In genomic region chr10:110285501-110285900, GRCh38 we compare ENCODE assay signal across 21 cellular contexts. TPM values are rescaled to one million over a fixed set of nuclear protein-coding genes. Genes with fewer than 3 reads are reported as not detected.
A peak's percentile ranks its signal among the peaks of the same experiment; 100 is the strongest.
DNase-seq lines count a peak whose midpoint lies in the region; ATAC-seq, FAIRE-seq and TF ChIP-seq lines count a peak whose summit lies in the region.
"Had no signal": no experiment of that assay in that cellular context is flagged by ENCODE, and none has a peak within 500 bp of the region (broad histone marks: within the 10 kb centered on the region; RNA-seq: fewer than 3 reads in every experiment).

No MANE protein-coding gene starts in this region.

- no peak overlapping the region for H4K5ac ChIP-seq in H1 (ENCODE audit: insufficient read length, low read depth, low read length)

- H3K18ac ChIP-seq in H1 (ENCODE audit: extremely low read depth, low read length), result no peak overlapping the region

- no peaks in the 10 kb centered on the region for H3K23me2 ChIP-seq in H1 (ENCODE audit: low read depth, low read length)

- no peaks in the 10 kb centered on the region for H3K79me1 ChIP-seq in H1 (ENCODE audit: low read depth, low read length)

- no peaks in the 10 kb centered on the region for H3K79me2 ChIP-seq in H1 (ENCODE audit: control insufficient read depth in 1 of 2, insufficient read depth in 2 of 2, low read length in 2 of 2)

- no peak overlapping the region for H2AK5ac ChIP-seq in H1 (ENCODE audit: low read depth, low read length)

- H3K27ac ChIP-seq in H1 (ENCODE audit: low read depth, low read length), result no peak overlapping the region
- H3K27ac ChIP-seq: GM23248 had no signal

- TF ChIP-seq EP300 in H1 (IDR thresholded peaks at IDR 0.05; ENCODE audit: borderline replicate concordance in 1 of 2, low read depth in 2 of 2, low read length in 2 of 2), result no peak

- TF ChIP-seq CTCF in H1 (IDR thresholded peaks at IDR 0.05; ENCODE audit: control extremely low read depth in 1 of 3, insufficient read depth in 1 of 3, low read depth in 1 of 3, low read length in 3 of 3), result no peak

- CTCF ChIA-PET in H1 (lab: Charles Lee; ENCODE audit: partially characterized antibody), result interaction anchor here (0.7 to 4.7 kb wide), 7 partner anchors 8 to 388 kb away, joined by 3 to 24 read pairs (median 4); partner anchors contain the start of gene MXI1

- POLR2A ChIA-PET in H1 (lab: Charles Lee; ENCODE audit: partially characterized antibody), result interaction anchor here (0.6 to 5.1 kb wide), 6 partner anchors 12 to 140 kb away, joined by 3 to 31 read pairs (median 4); no protein-coding TSS in a partner anchor

- H2BK12ac ChIP-seq in H1 (ENCODE audit: low read depth, low read length), result no peak overlapping the region

- H3K36me3 ChIP-seq in H1 (ENCODE audit: control insufficient read depth in 2 of 4, insufficient read depth in 4 of 4, low read length in 3 of 4), result peaks cover 0 to 28% (median 9%) of the 10 kb centered on the region in 4 experiments; a peak in 3 of 8 replicates

- no peak for TF ChIP-seq RAD21 in H1 (IDR thresholded peaks at IDR 0.05 in 1 of 2, conservative IDR thresholded peaks at IDR 0.05 in 1 of 2; ENCODE audit: low read depth in 2 of 2, low read length in 2 of 2)

- H3K4me2 ChIP-seq in H1 (ENCODE audit: insufficient read depth in 1 of 2, low read depth in 2 of 2, low read length in 2 of 2), result no peak overlapping the region

- H3K56ac ChIP-seq in H1 (replicated peaks; ENCODE audit: insufficient read length, low read depth, low read length), result no peak overlapping the region

- H3K4ac ChIP-seq in H1 (replicated peaks; ENCODE audit: insufficient read length, low read depth, low read length), result no peak overlapping the region

- no peaks in the 10 kb centered on the region for H3K9me3 ChIP-seq in H1 (ENCODE audit: insufficient read depth in 2 of 2, low read depth in 1 of 2, low read length in 1 of 2)
- H3K9me3 ChIP-seq: BE2C, Caco-2 had no signal

- FAIRE-seq in H1 (lab: Jason Lieb, UNC), result no peak
- FAIRE-seq: GM12891, K562 had no signal

- H2BK20ac ChIP-seq in H1 (ENCODE audit: low read length), result no peak overlapping the region

- peaks cover 0 to 3% of the 10 kb centered on the region in 2 experiments for H4K20me1 ChIP-seq in H1 (replicated peaks in 1 of 2; ENCODE audit: control insufficient read depth in 1 of 2, insufficient read depth in 2 of 2, low read length in 2 of 2)

- DNase-seq in NCI-H524 (lab: John Stamatoyannopoulos, UW) (peak; percentile 28 to 42), NCI-H524 treated with DMSO at 0.1 percent for 48 hours (lab: John Stamatoyannopoulos, UW) (no peak), NCI-H345 (lab: John Stamatoyannopoulos, UW) (peak; percentile 4), H1 (ENCODE audit: low read depth in 1 of 2, low spot score in 2 of 2) (no peak), retina (no peak)
- DNase-seq: BE2C; Caco-2; CD4-positive, CD25-positive, alpha-beta regulatory T cell; DMS153; EL; GM23248; NCI-H1105 treated with DMSO at 0.1 percent for 48 hours; NCI-H187; NCI-H2227 treated with DMSO at 0.1 percent for 48 hours; OCI-M1; SHP77 had no signal

- H3K27me3 ChIP-seq in H1 (replicated peaks in 1 of 4; ENCODE audit: control insufficient read depth in 3 of 4, extremely low read depth in 1 of 4, insufficient read depth in 3 of 4, low read length in 3 of 4), result no peaks in the 10 kb centered on the region
- H3K27me3 ChIP-seq: BE2C had no signal

- no peak overlapping the region for H4K91ac ChIP-seq in H1 (replicated peaks; ENCODE audit: insufficient read length, low read length)

- no peak overlapping the region for H2BK5ac ChIP-seq in H1 (ENCODE audit: low read depth, low read length)

- no peak overlapping the region for H2BK120ac ChIP-seq in H1 (replicated peaks; ENCODE audit: low read depth, low read length)

- no peak overlapping the region for H2BK15ac ChIP-seq in H1 (ENCODE audit: low read length)

- H4K8ac ChIP-seq in H1 (ENCODE audit: extremely low read depth, insufficient read depth, low read length), result no peak overlapping the region

- TF ChIP-seq POLR2A in H1 (IDR thresholded peaks at IDR 0.05; ENCODE audit: control extremely low read depth in 1 of 2, low read depth in 2 of 2, low read length in 2 of 2), result no peak

- no peak overlapping the region for H3K23ac ChIP-seq in H1 (ENCODE audit: insufficient read length)

- no peak overlapping the region for H2AFZ ChIP-seq in H1 (ENCODE audit: low read length)
- H2AFZ ChIP-seq: GM23248 had no signal

- 92% methylated on average over 2 of the region's 2 CpGs; no CpG with 5 or more reads in 1 of the 2 experiments for WGBS in H1 (ENCODE audit: extremely low coverage in 1 of 2, insufficient coverage in 1 of 2, insufficient read length in 1 of 2, insufficient replicate concordance in 2 of 2, low coverage in 1 of 2, low lambda C conversion rate in 2 of 2, missing lambda C conversion rate in 1 of 2), 2 experiments

- ATAC-seq in esophagus mucosa, result no peak
- no peak for ATAC-seq in HG02759 (IDR thresholded peaks at IDR 0.05; ENCODE audit: unreplicated experiment)
- ATAC-seq: K562, SK-N-SH treated with all-trans-retinoic acid at 6 μM for 48 hours had no signal

- no peak overlapping the region for H3K14ac ChIP-seq in H1 (ENCODE audit: insufficient read length)

- H3K9ac ChIP-seq in H1 (replicated peaks in 1 of 4; ENCODE audit: extremely low read depth in 1 of 4, low read depth in 3 of 4, low read length in 3 of 4), result no peak overlapping the region
- H3K9ac ChIP-seq: GM23248 had no signal

- H3K4me3 ChIP-seq in H1 (ENCODE audit: extremely low read depth in 1 of 4, insufficient read depth in 2 of 4, low read depth in 3 of 4, low read length in 4 of 4), result no peak overlapping the region
- H3K4me3 ChIP-seq: GM23248, K562 had no signal

- peaks cover 0 to 3% (median 2%) of the 10 kb centered on the region in 4 experiments; a peak in 3 of 7 replicates for H3K4me1 ChIP-seq in H1 (replicated peaks in 1 of 4; ENCODE audit: control insufficient read depth in 3 of 4, insufficient read depth in 4 of 4, low read length in 3 of 4)
- H3K4me1 ChIP-seq: BE2C, Caco-2 had no signal

TF ChIP-seq in H1, 55 proteins besides CTCF, POLR2A, EP300 and RAD21:
- TF ChIP-seq KDM1A (IDR thresholded peaks at IDR 0.05; ENCODE audit: borderline replicate concordance, low read length) (no peak), MAX (IDR thresholded peaks at IDR 0.05) (0 out of 2 replicates have a peak, but pooled peaks have one; percentile 25), POLR2AphosphoS5 (IDR thresholded peaks at IDR 0.05; ENCODE audit: low read depth, low read length) (0 out of 2 replicates have a peak, but pooled peaks have one; percentile 33)
TF ChIP-seq in H1: peak in this region for 2.

RNA-seq across cellular contexts. Expression of gene SMNDC1, which starts 19.2 kb away (rescaled TPM):
- total RNA-seq in H1 (2021; fragmentation: NEBNext Ultra II Directional; extraction: Animal tissue kit (Norgen Biotek cat#: 25700)), result 48.6 and 53.5 TPM in 2 replicates
- polyA plus RNA-seq in H1 (2011; rRNA removed), result 4.3 and 8.1 TPM in 2 replicates
- 12.4 TPM for polyA plus RNA-seq in H1 (2011; cell fraction: cytosol; rRNA removed)
- 4.8 TPM for polyA plus RNA-seq in H1 (2011; cell fraction: nucleus; rRNA removed)
- polyA plus RNA-seq in H1 (2012, experiment 1 of 2), result 27.9 to 44.3 TPM (median 32.5 TPM) in 4 replicates
- polyA plus RNA-seq in H1 (2012, experiment 2 of 2), result 7.6 TPM
- 37.6 TPM for polyA plus RNA-seq in H1 (2013, experiment 1 of 2)
- polyA plus RNA-seq in H1 (2013, experiment 2 of 2), result 34.3 TPM
- 5.2 and 8.7 TPM in 2 replicates for polyA minus RNA-seq in H1 (2011; rRNA and poly(A)+ RNA removed)
- polyA minus RNA-seq in H1 (2011; cell fraction: cytosol; rRNA and poly(A)+ RNA removed), result 11.7 TPM
- 24.3 TPM for polyA minus RNA-seq in H1 (2011; cell fraction: nucleus; rRNA and poly(A)+ RNA removed)
- total RNA-seq in esophagus mucosa, result 19.2 TPM

Comparison
In these comparisons a context has a peak if more than half of its experiments do, and no peak if none do; other contexts are left out.
1. DNase-seq: peak in NCI-H524 (2 of 2) and NCI-H345 (single experiment); none in NCI-H524 treated with DMSO at 0.1 percent for 48 hours (single experiment), H1 (0 of 2) and retina (single experiment).